In the genomic region with DNA sequence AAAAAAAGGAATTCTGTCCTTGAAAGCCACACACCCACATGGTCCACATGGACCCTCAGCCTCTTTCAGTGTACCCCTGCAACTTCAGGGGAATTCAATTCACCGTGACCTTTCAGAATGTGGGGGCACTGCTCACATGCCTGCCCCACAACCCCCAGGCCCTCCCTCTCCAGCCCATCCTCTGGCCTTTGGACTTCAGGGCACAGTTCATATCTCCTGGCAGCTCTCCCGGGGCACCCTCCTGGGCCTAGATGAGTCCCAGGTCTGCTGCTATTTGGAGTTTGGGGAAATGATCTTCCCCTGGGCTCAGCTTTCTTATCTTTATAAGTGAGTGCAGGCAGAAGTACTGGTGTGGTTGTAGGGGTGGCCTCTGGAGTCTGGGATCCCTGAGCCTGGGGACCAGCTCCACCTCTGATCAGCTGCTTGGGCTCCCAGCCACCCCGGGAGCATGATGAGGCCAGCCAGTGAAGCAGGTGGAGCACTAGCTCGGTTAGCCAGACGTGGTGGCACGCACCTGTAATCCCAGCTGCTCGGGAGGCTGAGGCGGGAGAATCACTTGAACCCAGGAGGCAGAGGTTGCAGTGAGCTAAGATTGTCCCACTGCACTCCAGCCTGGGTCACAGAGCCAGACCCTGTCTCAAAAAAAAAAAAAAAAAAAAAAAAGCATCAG, we compare ENCODE assay signal across 24 cellular contexts. TPM values are rescaled to one million over a fixed set of nuclear protein-coding genes. Genes with fewer than 3 reads are reported as not detected.
"Had no signal": no experiment of that assay in that cellular context is flagged by ENCODE, and none has a peak within 500 bp of the region (broad histone marks: within the 10 kb centered on the region; RNA-seq: fewer than 3 reads in every experiment).

No MANE protein-coding gene starts in this region.

- ATAC-seq: foreskin keratinocyte; left lung; naive thymus-derived CD8-positive, alpha-beta T cell; stimulated activated effector memory CD8-positive, alpha-beta T cell treated with anti-CD3 and anti-CD28 coated beads, Interleukin-12 subunit alpha, Interleukin-12 subunit beta, amount 100 ng/mL, for 72 hours; stimulated activated naive CD8-positive, alpha-beta T cell treated with anti-CD3 and anti-CD28 coated beads, Interleukin-15, Interleukin-2, amounts not matched to agents 100 U/mL and 50 U/mL, for 24 hours had no signal

- H3K27me3 ChIP-seq: foreskin keratinocyte, hepatocyte, left lung, neutrophil, suprapubic skin, thyroid gland had no signal

- H3K4me3 ChIP-seq: coronary artery, hepatocyte, left lung, suprapubic skin, thyroid gland had no signal

- FAIRE-seq: endothelial cell of umbilical vein, kidney, urothelium cell line had no signal

- H3K36me3 ChIP-seq: left lung, neutrophil, suprapubic skin, thyroid gland had no signal

- H3K9me3 ChIP-seq: left lung, neutrophil, suprapubic skin, thyroid gland had no signal

- DNase-seq: effector CD4-positive, alpha-beta T cell; endodermal cell; erythroblast; foreskin keratinocyte; kidney; naive thymus-derived CD8-positive, alpha-beta T cell; posterior cingulate gyrus; stimulated activated CD4-positive, alpha-beta T cell treated with anti-CD3 and anti-CD28 coated beads, Interleukin-4, amount 100 ng/mL, for 1 hour; stimulated activated CD8-positive, alpha-beta memory T cell treated with anti-CD3 and anti-CD28 coated beads, Interleukin-4, amount 100 ng/mL, for 48 hours; stimulated activated naive CD8-positive, alpha-beta T cell treated with anti-CD3 and anti-CD28 coated beads, Interleukin-15, Interleukin-2, amounts not matched to agents 100 U/mL and 50 U/mL, for 24 hours; thyroid gland had no signal

- H3K4me1 ChIP-seq: foreskin keratinocyte, left lung, suprapubic skin, thyroid gland had no signal

- H3K27ac ChIP-seq: coronary artery, foreskin keratinocyte, hepatocyte, left lung, neutrophil, suprapubic skin, thyroid gland had no signal

RNA-seq across cellular contexts. Expression of gene C1orf167, which starts 15.8 kb away (rescaled TPM):
- total RNA-seq: chondrocyte; endothelial cell of umbilical vein; foreskin keratinocyte; hepatocyte; mononuclear cell; naive thymus-derived CD8-positive, alpha-beta T cell; osteocyte; pulmonary artery endothelial cell had no signal
- polyA plus RNA-seq: endothelial cell of umbilical vein; foreskin keratinocyte; naive thymus-derived CD8-positive, alpha-beta T cell; neural cell had no signal
